ENCODE assay signal across 2 cellular contexts in genomic region chr9:15137089-15137488, GRCh38.
TF ChIP-seq lines count a peak whose summit lies in the region.

No MANE protein-coding gene starts in this region.

TF ChIP-seq in GM23338, 12 proteins besides CTCF, POLR2A, EP300 and RAD21:
- TF ChIP-seq NANOG (IDR thresholded peaks at IDR 0.05; ENCODE audit: borderline replicate concordance) (no peak), EZH2phosphoT487 (IDR thresholded peaks at IDR 0.05; ENCODE audit: unreplicated experiment) (no peak), POLR2AphosphoS5 (IDR thresholded peaks at IDR 0.05; ENCODE audit: low read depth) (peak; percentile 2; the same call in 1 of the 2 replicates), STAT1 (IDR thresholded peaks at IDR 0.05; ENCODE audit: unreplicated experiment) (no peak), EZH2 (IDR thresholded peaks at IDR 0.05; ENCODE audit: low read depth, unreplicated experiment) (no peak), ETS1 (IDR thresholded peaks at IDR 0.05) (no peak), ZNF331 (CRISPR knock-in tag; IDR thresholded peaks at IDR 0.05; ENCODE audit: low read depth) (no peak)

TF ChIP-seq in K562, 482 proteins besides CTCF, POLR2A, EP300 and RAD21:
- TF ChIP-seq BCL6 (CRISPR knock-in tag; IDR thresholded peaks at IDR 0.05) (no peak), JUNB (CRISPR knock-in tag; conservative IDR thresholded peaks at IDR 0.05) (no peak), NKRF (IDR thresholded peaks at IDR 0.05; ENCODE audit: borderline replicate concordance) (no peak), ZNF584 (CRISPR knock-in tag; IDR thresholded peaks at IDR 0.05; ENCODE audit: low read depth) (no peak), ETV1 (tag; conservative IDR thresholded peaks at IDR 0.05; ENCODE audit: low read depth) (no peak), PHB (CRISPR knock-in tag; IDR thresholded peaks at IDR 0.05) (no peak), SREBF1 (IDR thresholded peaks at IDR 0.05; ENCODE audit: borderline replicate concordance, low read depth, low read length) (no peak), RFX7 (CRISPR knock-in tag; IDR thresholded peaks at IDR 0.05) (no peak)
